7 cellular contexts compared by ENCODE assay signal in the genomic region with DNA sequence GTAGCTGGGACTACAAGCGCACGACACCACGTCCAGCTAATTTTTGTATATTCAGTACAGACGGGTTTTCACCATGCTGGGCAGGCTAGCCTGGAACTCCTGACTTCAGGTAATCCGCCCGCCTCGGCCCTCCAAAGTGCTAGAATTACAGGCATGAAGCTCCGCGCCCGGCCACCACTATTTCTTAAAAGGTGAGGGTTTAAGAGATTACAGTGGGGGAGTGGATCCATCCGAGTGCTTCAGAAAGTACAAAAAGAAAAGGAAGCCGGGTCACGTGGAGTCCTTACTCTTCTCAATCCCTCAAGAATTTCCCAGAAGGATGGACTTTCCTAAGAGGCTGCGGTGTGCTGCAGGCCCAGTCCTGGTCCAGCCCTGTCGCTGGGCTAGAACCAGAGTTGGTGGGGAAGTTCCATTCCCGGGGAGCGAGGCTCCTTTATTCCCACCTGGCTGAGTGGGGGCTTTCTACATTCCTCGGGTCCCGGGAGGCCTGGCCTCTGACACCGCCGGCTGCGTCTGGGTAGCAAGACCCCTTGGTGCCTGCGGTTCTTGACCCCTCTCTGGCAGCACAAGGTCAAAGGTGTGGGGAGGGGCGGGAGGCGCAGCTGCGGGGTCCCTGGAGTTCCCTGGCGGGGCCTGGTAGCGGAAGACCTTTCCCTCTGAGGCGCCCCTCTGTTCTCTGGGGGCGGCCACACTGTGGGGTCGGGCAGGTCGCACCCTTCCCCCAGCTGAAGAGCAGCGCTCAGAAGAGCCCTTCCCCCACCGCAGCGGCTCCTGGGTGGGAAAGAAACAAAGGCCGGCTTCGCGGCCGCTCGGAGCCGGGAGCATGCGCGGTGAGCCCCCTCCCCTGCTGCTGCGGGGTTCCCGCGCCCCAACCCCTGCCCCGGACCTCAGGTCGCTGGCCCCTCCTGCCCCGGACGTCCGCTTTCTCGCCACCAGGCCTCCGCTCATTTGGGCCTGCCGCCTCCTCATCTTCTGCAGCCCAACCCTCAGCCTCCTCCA.
A peak's percentile ranks its signal among the peaks of the same experiment; 100 is the strongest.
DNase-seq lines count a peak whose midpoint lies in the region; ATAC-seq and TF ChIP-seq lines count a peak whose summit lies in the region.

No MANE protein-coding gene starts in this region.

- H3K4me3 Mint-ChIP-seq in activated T-helper 17 cell treated with anti-CD3 and anti-CD28 coated beads, Interleukin-2, amount 50 U/mL, for 72 hours: no peak overlapping the region
- H3K4me3 Mint-ChIP-seq in endodermal cell (peak overlapping the region; percentile 37), memory B cell (no peak overlapping the region)

- no peaks in the 10 kb centered on the region for H3K27me3 Mint-ChIP-seq in activated T-helper 17 cell treated with anti-CD3 and anti-CD28 coated beads, Interleukin-2, amount 50 U/mL, for 72 hours
- H3K27me3 Mint-ChIP-seq in endodermal cell (ENCODE audit: insufficient read depth) (no peaks in the 10 kb centered on the region), memory B cell (no peaks in the 10 kb centered on the region)

- TF ChIP-seq CTCF in endodermal cell (conservative IDR thresholded peaks at IDR 0.05) (no peak), prostate gland (IDR thresholded peaks at IDR 0.05) (no peak)

- 83 to 88% methylated on average over 16 to 54 of the region's 54 CpGs for WGBS in endodermal cell (ENCODE audit: insufficient coverage in 1 of 2, insufficient read length in 1 of 2), 2 experiments
- 81% methylated on average over 51 of the region's 54 CpGs for WGBS in prostate gland

- no peak for TF ChIP-seq POLR2A in prostate gland (IDR thresholded peaks at IDR 0.05)

- H3K9me3 Mint-ChIP-seq in activated T-helper 17 cell treated with anti-CD3 and anti-CD28 coated beads, Interleukin-2, amount 50 U/mL, for 72 hours: no peaks in the 10 kb centered on the region
- H3K9me3 Mint-ChIP-seq in endodermal cell: no peaks in the 10 kb centered on the region
- no peaks in the 10 kb centered on the region for H3K9me3 Mint-ChIP-seq in memory B cell

- H3K4me3 ChIP-seq in endodermal cell (ENCODE audit: low read length) (no peak overlapping the region), prostate gland (no peak overlapping the region)

- H3K9ac ChIP-seq in endodermal cell (ENCODE audit: extremely low read depth, low read length, poor library complexity, severe bottlenecking): no peak overlapping the region

- H3K4me1 Mint-ChIP-seq in activated T-helper 17 cell treated with anti-CD3 and anti-CD28 coated beads, Interleukin-2, amount 50 U/mL, for 72 hours: peaks cover 57% of the 10 kb centered on the region
- peaks cover 20% of the 10 kb centered on the region for H3K4me1 Mint-ChIP-seq in endodermal cell
- H3K4me1 Mint-ChIP-seq in memory B cell: peaks cover 57% of the 10 kb centered on the region

- peaks cover 14% of the 10 kb centered on the region for H3K36me3 Mint-ChIP-seq in activated T-helper 17 cell treated with anti-CD3 and anti-CD28 coated beads, Interleukin-2, amount 50 U/mL, for 72 hours (ENCODE audit: low read depth)
- H3K36me3 Mint-ChIP-seq in endodermal cell (ENCODE audit: low read depth) (no peaks in the 10 kb centered on the region), memory B cell (peaks cover 20% of the 10 kb centered on the region)

- H3K4me1 ChIP-seq in endodermal cell (ENCODE audit: control insufficient read depth, insufficient read depth, low read length) (no peaks in the 10 kb centered on the region), prostate gland (replicated peaks) (no peaks in the 10 kb centered on the region)

- peak; percentile 79 for DNase-seq in endodermal cell
- DNase-seq in memory B cell (ENCODE audit: low spot score in 2 of 2): no peak
- peak in 30 of 49 donors; percentile 11 to 60 (median 32) for DNase-seq in substantia nigra (lab: John Stamatoyannopoulos, UW)
- DNase-seq in prostate gland (ENCODE audit: low spot score): no peak
- DNase-seq in NCI-H1048 (lab: John Stamatoyannopoulos, UW): no peak

- H3K27ac ChIP-seq in endodermal cell (ENCODE audit: low read depth, low read length) (no peak overlapping the region), substantia nigra (ENCODE audit: low read depth, low read length, poor library complexity, severe bottlenecking) (peak overlapping the region; percentile 44), prostate gland (no peak overlapping the region)

- no peak for ATAC-seq in activated T-helper 17 cell treated with anti-CD3 and anti-CD28 coated beads, Interleukin-2, amount 50 U/mL, for 72 hours (replicated peaks)
- ATAC-seq in memory B cell (ENCODE audit: low read depth) (no peak), GM19395 (IDR thresholded peaks at IDR 0.05; ENCODE audit: unreplicated experiment) (no peak)

- H3K36me3 ChIP-seq in endodermal cell (ENCODE audit: control insufficient read depth, insufficient read depth, low read length) (no peaks in the 10 kb centered on the region), prostate gland (no peaks in the 10 kb centered on the region)

- H3K9me3 ChIP-seq in endodermal cell (ENCODE audit: control insufficient read depth, low read length) (no peaks in the 10 kb centered on the region), prostate gland (no peaks in the 10 kb centered on the region)

- H3K27me3 ChIP-seq in endodermal cell (ENCODE audit: control insufficient read depth, insufficient read depth, low read length, poor library complexity, severe bottlenecking) (no peaks in the 10 kb centered on the region), prostate gland (replicated peaks; ENCODE audit: insufficient read depth) (no peaks in the 10 kb centered on the region)

- intact Hi-C loops in prostate gland (cut with DNase I): no loop called here

- peak overlapping the region; percentile 90 for H3K27ac Mint-ChIP-seq in activated T-helper 17 cell treated with anti-CD3 and anti-CD28 coated beads, Interleukin-2, amount 50 U/mL, for 72 hours
- H3K27ac Mint-ChIP-seq in endodermal cell (peak overlapping the region; percentile 48), memory B cell (peak overlapping the region; percentile 92)

Comparison
In these comparisons a context has a peak if more than half of its experiments do, and no peak if none do; other contexts are left out.
1. DNase-seq: peak in endodermal cell (single experiment) and substantia nigra (30 of 49); none in memory B cell (0 of 2), prostate gland (single experiment) and NCI-H1048 (single experiment).
2. Peak in every context shown above with its lines, with median percentiles within 50 percentile points of each other: H3K27ac Mint-ChIP-seq.